26 cellular contexts compared by ENCODE assay signal in the genomic region with DNA sequence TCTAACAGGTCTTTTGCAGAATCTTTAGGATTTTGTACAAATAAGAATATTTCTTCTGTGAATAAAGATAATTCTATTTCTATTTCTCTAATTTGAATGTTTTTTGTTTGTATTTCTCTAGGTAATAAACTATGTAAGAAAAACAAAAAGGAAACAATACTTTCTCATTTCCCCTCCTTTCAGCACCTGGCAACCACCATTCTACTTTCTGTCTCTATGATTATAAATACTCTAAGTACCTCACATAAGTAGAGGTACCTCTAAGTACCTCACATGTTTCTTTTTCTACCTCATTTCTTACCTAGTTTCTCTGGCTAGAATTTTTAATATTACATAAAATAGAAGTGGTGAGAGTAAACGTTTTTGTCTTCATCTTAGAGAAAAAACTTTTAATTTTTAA.
"Had no signal": no experiment of that assay in that cellular context is flagged by ENCODE, and none has a peak within 500 bp of the region (broad histone marks: within the 10 kb centered on the region; RNA-seq: fewer than 3 reads in every experiment).

No MANE protein-coding gene starts in this region.

- H3K27me3 ChIP-seq: colonic mucosa, dorsolateral prefrontal cortex, esophagus muscularis mucosa, esophagus squamous epithelium, foreskin keratinocyte, gastrocnemius medialis, gastroesophageal sphincter, heart left ventricle, heart right ventricle, hepatocyte had no signal

- ATAC-seq: effector memory CD8-positive, alpha-beta T cell; esophagus mucosa; foreskin keratinocyte; gastrocnemius medialis; gastroesophageal sphincter; heart left ventricle; heart right ventricle had no signal

- H3K4me1 ChIP-seq: colonic mucosa, esophagus muscularis mucosa, esophagus squamous epithelium, foreskin keratinocyte, gastrocnemius medialis, gastroesophageal sphincter, heart left ventricle, heart right ventricle had no signal

- H3K27me3 Mint-ChIP-seq: dendritic cell treated with granulocyte-macrophage colony-stimulating factor and Interleukin-4, amounts not matched to agents 40 ng/mL and 50 ng/mL, for 4 days; effector memory CD8-positive, alpha-beta T cell had no signal

- DNase-seq: colonic mucosa; cortex of kidney; dermis blood vessel endothelial cell; dorsolateral prefrontal cortex; effector CD4-positive, alpha-beta T cell; effector CD8-positive, alpha-beta T cell; effector memory CD4-positive, alpha-beta T cell; effector memory CD8-positive, alpha-beta T cell; endodermal cell; erythroblast; esophagus squamous epithelium; foreskin fibroblast; foreskin keratinocyte; foreskin melanocyte; gastrocnemius medialis; glutamatergic neuron; head of caudate nucleus; heart left ventricle; heart right ventricle had no signal

- H3K36me3 ChIP-seq: colonic mucosa, esophagus muscularis mucosa, esophagus squamous epithelium, gastrocnemius medialis, gastroesophageal sphincter, heart left ventricle, heart right ventricle had no signal

- H3K4me1 Mint-ChIP-seq: endodermal cell had no signal

- H3K4me2 ChIP-seq: hepatocyte had no signal

- H3K4me3 ChIP-seq: colonic mucosa, coronary artery, dorsolateral prefrontal cortex, esophagus muscularis mucosa, esophagus squamous epithelium, gastrocnemius medialis, gastroesophageal sphincter, heart left ventricle, heart right ventricle, hepatocyte had no signal

- H2AFZ ChIP-seq: hepatocyte had no signal

- H3K27ac Mint-ChIP-seq: dendritic cell treated with granulocyte-macrophage colony-stimulating factor and Interleukin-4, amounts not matched to agents 40 ng/mL and 50 ng/mL, for 4 days; effector memory CD8-positive, alpha-beta T cell; endodermal cell had no signal

- H3K9me3 ChIP-seq: colonic mucosa, esophagus squamous epithelium, gastrocnemius medialis, gastroesophageal sphincter, heart left ventricle, heart right ventricle had no signal

- H3K4me3 Mint-ChIP-seq: dendritic cell treated with granulocyte-macrophage colony-stimulating factor and Interleukin-4, amounts not matched to agents 40 ng/mL and 50 ng/mL, for 4 days; effector memory CD8-positive, alpha-beta T cell; endodermal cell had no signal

- H3K79me2 ChIP-seq: hepatocyte had no signal

- H3K9me3 Mint-ChIP-seq: dendritic cell treated with granulocyte-macrophage colony-stimulating factor and Interleukin-4, amounts not matched to agents 40 ng/mL and 50 ng/mL, for 4 days; endodermal cell had no signal

- H3K27ac ChIP-seq: colonic mucosa, coronary artery, dorsolateral prefrontal cortex, epithelial cell of prostate, esophagus muscularis mucosa, esophagus squamous epithelium, foreskin keratinocyte, gastrocnemius medialis, gastroesophageal sphincter, heart left ventricle, heart right ventricle, hepatocyte had no signal
